In genomic region chr13:24106429-24106828, GRCh38 we compare ENCODE assay signal across 22 cellular contexts. TPM values are rescaled to one million over a fixed set of nuclear protein-coding genes. Genes with fewer than 3 reads are reported as not detected.
A peak's percentile ranks its signal among the peaks of the same experiment; 100 is the strongest.
DNase-seq lines count a peak whose midpoint lies in the region; ATAC-seq and TF ChIP-seq lines count a peak whose summit lies in the region.
"Had no signal": no experiment of that assay in that cellular context is flagged by ENCODE, and none has a peak within 500 bp of the region (broad histone marks: within the 10 kb centered on the region; RNA-seq: fewer than 3 reads in every experiment).

No MANE protein-coding gene starts in this region.

- WGBS in H9 (ENCODE audit: extremely low coverage, insufficient read length, low lambda C conversion rate): no CpG with 5 or more reads among the region's 5 CpGs
- WGBS in aorta, 2 donors: 74 to 77% methylated on average over 5 of the region's 5 CpGs

- H3K4ac ChIP-seq in H9 (ENCODE audit: low read depth, low read length): no peak overlapping the region

- no peak for TF ChIP-seq CTCF in VCaP (conservative IDR thresholded peaks at IDR 0.05)
- TF ChIP-seq CTCF in neural progenitor cell (IDR thresholded peaks at IDR 0.05): no peak
- TF ChIP-seq CTCF in H9 (conservative IDR thresholded peaks at IDR 0.05): no peak

- H4K20me1 ChIP-seq in neural progenitor cell (ENCODE audit: low read depth) (no peaks in the 10 kb centered on the region), H9 (ENCODE audit: control insufficient read depth, insufficient read depth, insufficient read length) (no peaks in the 10 kb centered on the region)

- H3K36me3 ChIP-seq in neural progenitor cell: no peaks in the 10 kb centered on the region
- no peaks in the 10 kb centered on the region for H3K36me3 ChIP-seq in aorta (ENCODE audit: control insufficient read depth in 1 of 2, insufficient read depth in 2 of 2, low read length in 1 of 2)

- no peak overlapping the region for H2AK5ac ChIP-seq in H9 (ENCODE audit: insufficient read length, low read length)

- no peaks in the 10 kb centered on the region for H3K79me2 ChIP-seq in neural progenitor cell (ENCODE audit: low read depth)
- no peaks in the 10 kb centered on the region for H3K79me2 ChIP-seq in H9 (ENCODE audit: insufficient read depth, low read length)

- H2BK15ac ChIP-seq in H9 (ENCODE audit: low read depth, low read length): no peak overlapping the region

- no peak overlapping the region for H2BK20ac ChIP-seq in H9 (ENCODE audit: low read depth, low read length, poor library complexity, severe bottlenecking)

- no peak overlapping the region for H2BK12ac ChIP-seq in H9 (ENCODE audit: insufficient read length, low read depth, low read length)

- H4K91ac ChIP-seq in H9 (ENCODE audit: insufficient read length, low read depth, low read length): no peak overlapping the region

- H2AFZ ChIP-seq in neural progenitor cell (replicated peaks) (no peak overlapping the region), H9 (ENCODE audit: low read length) (no peak overlapping the region)

- H3K9me3 Mint-ChIP-seq in neural progenitor cell: no peaks in the 10 kb centered on the region
- H3K9me3 Mint-ChIP-seq in H9: no peaks in the 10 kb centered on the region

- no peak overlapping the region for H3K56ac ChIP-seq in H9 (ENCODE audit: insufficient read length, low read depth, low read length)

- H3K14ac ChIP-seq in H9 (ENCODE audit: insufficient read depth, low read length): no peak overlapping the region

- no peak overlapping the region for H3K23ac ChIP-seq in H9 (ENCODE audit: insufficient read length, low read depth, low read length)

- H3K4me1 Mint-ChIP-seq in neural progenitor cell (peaks cover 37% of the 10 kb centered on the region), H9 (peaks cover 0 to 10% of the 10 kb centered on the region in 2 experiments; a peak in 2 of 4 replicates)
- H3K4me1 Mint-ChIP-seq: CD4-positive, CD25-positive, alpha-beta regulatory T cell had no signal

- H3K4me2 ChIP-seq in neural progenitor cell (no peak overlapping the region), H9 (ENCODE audit: insufficient read depth, insufficient read length, low read length) (no peak overlapping the region)

- no peaks in the 10 kb centered on the region for H3K23me2 ChIP-seq in H9 (ENCODE audit: insufficient read length, low read depth, low read length, poor library complexity, severe bottlenecking)

- no peak overlapping the region for H3T11ph ChIP-seq in H9 (ENCODE audit: low read length)

- ATAC-seq in aorta (ENCODE audit: low FRiP score): no peak

- peak overlapping the region; percentile 82 for H3K27ac ChIP-seq in VCaP
- H3K27ac ChIP-seq in neural progenitor cell: no peak overlapping the region
- no peak overlapping the region for H3K27ac ChIP-seq in substantia nigra (ENCODE audit: low read depth, low read length, poor library complexity, severe bottlenecking)
- no peak overlapping the region for H3K27ac ChIP-seq in H9 (ENCODE audit: insufficient read length, low read depth, low read length)
- no peak overlapping the region for H3K27ac ChIP-seq in aorta (ENCODE audit: low read depth in 1 of 2, low read length in 2 of 2)

- intact Hi-C loops in aorta (cut with DNase I): no loop called here

- H3K27me3 Mint-ChIP-seq in neural progenitor cell (ENCODE audit: insufficient read depth, low read depth): no peaks in the 10 kb centered on the region
- H3K27me3 Mint-ChIP-seq in H9 (ENCODE audit: low read depth): no peaks in the 10 kb centered on the region; the same call in 1 of the 2 replicates
- H3K27me3 Mint-ChIP-seq: IgD-negative memory B cell had no signal

- H3K9ac ChIP-seq in neural progenitor cell: no peak overlapping the region
- H3K9ac ChIP-seq in H9 (ENCODE audit: extremely low read depth, insufficient read length, low read length): no peak overlapping the region

- H3K4me3 ChIP-seq in neural progenitor cell (no peak overlapping the region), aorta (ENCODE audit: low read length in 2 of 2) (no peak overlapping the region)

- no peak overlapping the region for H2BK120ac ChIP-seq in H9 (ENCODE audit: low read depth, low read length, poor library complexity, severe bottlenecking)

- no peak overlapping the region for H4K8ac ChIP-seq in H9 (replicated peaks; ENCODE audit: insufficient read length, low read depth, low read length)

- H3F3A ChIP-seq in neural progenitor cell (ENCODE audit: low read depth): no peaks in the 10 kb centered on the region

- no peaks in the 10 kb centered on the region for H3K9me3 ChIP-seq in neural progenitor cell (ENCODE audit: low read depth)
- no peaks in the 10 kb centered on the region for H3K9me3 ChIP-seq in H9 (ENCODE audit: control insufficient read depth, low read depth, low read length)
- no peaks in the 10 kb centered on the region for H3K9me3 ChIP-seq in aorta (ENCODE audit: control insufficient read depth, low read length)
- H3K9me3 ChIP-seq: Caco-2 had no signal

- H3K4me3 Mint-ChIP-seq in neural progenitor cell (no peak overlapping the region), H9 (no peak overlapping the region)
- H3K4me3 Mint-ChIP-seq: IgD-negative memory B cell had no signal

- peak overlapping the region; percentile 10 for H3K27ac Mint-ChIP-seq in neural progenitor cell
- H3K27ac Mint-ChIP-seq in H9: no peak overlapping the region
- H3K27ac Mint-ChIP-seq: CD4-positive, CD25-positive, alpha-beta regulatory T cell; IgD-negative memory B cell had no signal

- no peak overlapping the region for H3K18ac ChIP-seq in H9 (ENCODE audit: insufficient read length, low read depth, low read length)

- H3K4me1 ChIP-seq in neural progenitor cell: peaks cover 23% of the 10 kb centered on the region
- H3K4me1 ChIP-seq in H9 (ENCODE audit: insufficient read depth, low read length): no peaks in the 10 kb centered on the region
- no peaks in the 10 kb centered on the region for H3K4me1 ChIP-seq in aorta (ENCODE audit: control insufficient read depth in 1 of 2, insufficient read depth in 2 of 2, low read length in 2 of 2)
- H3K4me1 ChIP-seq: Caco-2 had no signal

- DNase-seq in hippocampal formation (lab: John Stamatoyannopoulos, UW): peak; percentile 47 to 50
- no peak for DNase-seq in neural progenitor cell (ENCODE audit: low spot score)
- DNase-seq in substantia nigra (lab: John Stamatoyannopoulos, UW): peak in 38 of 49 donors; percentile 21 to 82 (median 48)
- DNase-seq in H9: no peak
- no peak for DNase-seq in DMS79 (lab: John Stamatoyannopoulos, UW)
- DNase-seq in aorta: no peak
- DNase-seq: ACHN; AML-193; Caco-2; CD4-positive, CD25-positive, alpha-beta regulatory T cell; DMS153; EL; GOT3; Kasumi-1; NCI-H1105 treated with DMSO at 0.1 percent for 48 hours; NCI-H187; NCI-H446; NCI-H69; RPMI8226; SIG-M5 had no signal

- no peaks in the 10 kb centered on the region for H3K36me3 Mint-ChIP-seq in neural progenitor cell
- no peaks in the 10 kb centered on the region for H3K36me3 Mint-ChIP-seq in H9 (ENCODE audit: insufficient read depth in 1 of 3, low read depth in 3 of 3)
- H3K36me3 Mint-ChIP-seq: CD4-positive, CD25-positive, alpha-beta regulatory T cell; IgD-negative memory B cell had no signal

- no peaks in the 10 kb centered on the region for H3K27me3 ChIP-seq in neural progenitor cell
- H3K27me3 ChIP-seq in H9 (ENCODE audit: insufficient read depth, low read length): no peaks in the 10 kb centered on the region
- no peaks in the 10 kb centered on the region for H3K27me3 ChIP-seq in aorta (ENCODE audit: control insufficient read depth in 1 of 2, insufficient read depth in 2 of 2, low read length in 1 of 2)

- no peak overlapping the region for H4K5ac ChIP-seq in H9 (ENCODE audit: insufficient read length, low read depth, low read length)

- no peak overlapping the region for H2BK5ac ChIP-seq in H9 (ENCODE audit: insufficient read length, low read length)

- no peaks in the 10 kb centered on the region for H3K79me1 ChIP-seq in H9 (ENCODE audit: insufficient read depth, low read depth, low read length, poor library complexity, severe bottlenecking)

RNA-seq across cellular contexts. Expression of gene SPATA13, which starts 54.1 kb away (rescaled TPM):
- total RNA-seq in neural progenitor cell (ENCODE audit: low replicate concordance) (15.9 and 19.8 TPM in 2 replicates), H9 (2021) (12.6 and 14.1 TPM in 2 replicates), aorta (10 to 100 TPM; 10.9 to 18.2 TPM)
- polyA plus RNA-seq in aorta: 1 to 10 TPM; 6.1 to 7.1 TPM

Comparison
In these comparisons a context has a peak if more than half of its experiments do, and no peak if none do; other contexts are left out.
1. DNase-seq: peak in hippocampal formation (2 of 2) and substantia nigra (38 of 49); none in neural progenitor cell (single experiment), H9 (single experiment), DMS79 (single experiment) and aorta (0 of 2).